ENCODE assay signal across 8 cellular contexts in the genomic region with DNA sequence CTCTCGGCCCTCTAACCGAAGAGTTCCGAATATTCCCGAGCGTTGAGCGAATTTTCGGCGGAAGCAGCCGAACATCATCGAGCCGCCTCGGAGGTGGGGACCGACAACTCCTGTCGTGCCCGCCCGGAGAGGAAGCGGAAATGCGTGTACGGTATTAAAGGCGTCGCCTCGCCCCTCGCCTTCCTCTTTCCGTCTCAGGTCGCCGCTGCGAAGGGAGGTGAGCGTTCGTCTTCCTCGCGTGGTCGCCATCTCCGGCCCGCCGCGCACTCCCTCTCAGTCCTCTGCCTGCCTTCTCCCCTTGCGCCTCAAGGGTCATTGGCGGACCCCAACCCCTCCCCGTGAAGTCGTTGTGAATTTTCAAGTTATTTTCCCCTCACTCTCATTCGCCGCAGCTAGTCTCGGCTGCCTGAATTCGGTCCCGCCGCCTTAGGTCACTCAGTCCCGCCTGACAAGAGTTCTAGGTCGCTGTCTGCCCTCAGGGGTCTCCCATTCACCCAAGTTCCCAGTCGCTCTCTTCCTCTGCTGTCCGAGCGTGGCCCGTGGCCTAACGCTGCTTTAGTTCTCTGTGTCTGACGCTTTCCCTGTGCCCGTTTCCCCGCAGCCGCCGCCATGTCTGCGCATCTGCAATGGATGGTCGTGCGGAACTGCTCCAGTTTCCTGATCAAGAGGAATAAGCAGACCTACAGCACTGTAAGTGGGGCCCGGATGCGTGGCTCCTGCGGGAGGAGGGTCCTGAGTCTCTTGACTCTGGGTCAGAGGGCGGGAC. TPM values are rescaled to one million over a fixed set of nuclear protein-coding genes. Genes with fewer than 3 reads are reported as not detected.
A peak's percentile ranks its signal among the peaks of the same experiment; 100 is the strongest.
DNase-seq lines count a peak whose midpoint lies in the region; ATAC-seq lines count a peak whose summit lies in the region.

Gene RPL28 (plus strand): TSS at position 184 of the 766 bp plus-strand sequence. CDS start 426 bp downstream, at position 610.

- H3K9me3 Mint-ChIP-seq in activated CD4-positive, alpha-beta T cell treated with anti-CD3 and anti-CD28 coated beads, Interleukin-2, amount 10 ng/mL, durations not matched to agents 7 days and 5 days, result no peaks in the 10 kb centered on the region

- ATAC-seq in GM19043 (IDR thresholded peaks at IDR 0.05; ENCODE audit: low read depth, unreplicated experiment), result peak; percentile 60
- peak; percentile 58 for ATAC-seq in HG03378 (IDR thresholded peaks at IDR 0.05; ENCODE audit: unreplicated experiment)

- H3K36me3 Mint-ChIP-seq in activated CD4-positive, alpha-beta T cell treated with anti-CD3 and anti-CD28 coated beads, Interleukin-2, amount 10 ng/mL, durations not matched to agents 7 days and 5 days (ENCODE audit: low read depth), result peaks cover 56% of the 10 kb centered on the region

- H3K27ac Mint-ChIP-seq in activated CD4-positive, alpha-beta T cell treated with anti-CD3 and anti-CD28 coated beads, Interleukin-2, amount 10 ng/mL, durations not matched to agents 7 days and 5 days, result peak within 1 kb of the TSS; percentile 96

- CTCF ChIA-PET in activated CD4-positive, alpha-beta T cell treated with anti-CD3 and anti-CD28 coated beads, Interleukin-2, amount 10 ng/mL, durations not matched to agents 7 days and 5 days (lab: Charles Lee), result interaction anchor here (0.8 kb wide), 1 partner anchor 268 kb away, joined by 4 read pairs; no protein-coding TSS in a partner anchor

- peaks cover 67% of the 10 kb centered on the region for H3K4me1 Mint-ChIP-seq in activated CD4-positive, alpha-beta T cell treated with anti-CD3 and anti-CD28 coated beads, Interleukin-2, amount 10 ng/mL, durations not matched to agents 7 days and 5 days

- H3K4me3 Mint-ChIP-seq in activated CD4-positive, alpha-beta T cell treated with anti-CD3 and anti-CD28 coated beads, Interleukin-2, amount 10 ng/mL, durations not matched to agents 7 days and 5 days, result peak within 1 kb of the TSS; percentile 99

- H3K27me3 Mint-ChIP-seq in activated CD4-positive, alpha-beta T cell treated with anti-CD3 and anti-CD28 coated beads, Interleukin-2, amount 10 ng/mL, durations not matched to agents 7 days and 5 days, result no peaks in the 10 kb centered on the region

- DNase-seq in AML-193 (lab: John Stamatoyannopoulos, UW) (peak; percentile 95 to 96), NCI-H526 treated with DMSO at 0.1 percent for 48 hours (lab: John Stamatoyannopoulos, UW) (peak; percentile 97), dedifferentiated amniotic fluid mesenchymal stem cell (ENCODE audit: extremely low spot score) (peak; percentile 99), left kidney (ENCODE audit: low read depth, low spot score) (peak; percentile 99)
- DNase-seq in activated CD4-positive, alpha-beta T cell treated with anti-CD3 and anti-CD28 coated beads, Interleukin-2, amount 10 ng/mL, durations not matched to agents 7 days and 5 days, result peak; percentile 99
- peak; percentile 97 for DNase-seq in stimulated activated CD4-positive, alpha-beta T cell treated with anti-CD3 and anti-CD28 coated beads, Interleukin-2, amount 100 ng/mL, for 4 hours (ENCODE audit: low read depth)

- POLR2A ChIA-PET in activated CD4-positive, alpha-beta T cell treated with anti-CD3 and anti-CD28 coated beads, Interleukin-2, amount 10 ng/mL, durations not matched to agents 7 days and 5 days (lab: Charles Lee), result interaction anchor here (2.6 kb wide), 1 partner anchor 22 kb away, joined by 12 read pairs; the partner anchor contains the start of gene UBE2S

RNA-seq across cellular contexts. Expression of gene RPL28, which starts in this region (rescaled TPM):
- 1,000 to 10,000 TPM; 3,109 to 3,457 TPM for total RNA-seq in activated CD4-positive, alpha-beta T cell treated with anti-CD3 and anti-CD28 coated beads, Interleukin-2, amount 10 ng/mL, durations not matched to agents 7 days and 5 days

Comparison
In these comparisons a context has a peak if more than half of its experiments do, and no peak if none do; other contexts are left out.
1. Peak in every context shown above with its lines: DNase-seq and ATAC-seq.